Comparison of ENCODE assay signal across 8 cellular contexts in the genomic region with DNA sequence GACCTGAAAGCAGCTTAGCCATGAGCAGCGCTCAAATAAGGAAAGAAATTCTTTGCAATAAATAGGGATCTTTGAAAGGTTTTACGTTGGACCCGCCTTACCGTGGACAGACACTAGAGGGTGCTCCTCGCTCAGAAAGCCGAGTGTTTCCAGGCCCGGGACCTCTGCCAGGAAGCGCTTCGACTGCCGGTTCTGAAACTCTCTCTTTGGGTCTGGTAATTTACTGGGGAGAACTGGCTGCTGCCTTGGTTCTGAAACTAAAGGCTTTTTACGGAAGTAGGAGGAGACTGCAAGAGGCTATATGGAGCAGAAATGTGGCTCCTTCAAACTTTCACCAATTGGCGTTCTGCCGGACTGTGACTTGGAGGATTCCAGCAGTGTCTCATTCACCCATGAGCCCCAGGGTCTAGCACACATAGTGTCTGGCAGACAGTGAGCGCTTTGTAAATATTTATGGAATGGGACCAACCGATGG. TPM values are rescaled to one million over a fixed set of nuclear protein-coding genes. Genes with fewer than 3 reads are reported as not detected.
DNase-seq lines count a peak whose midpoint lies in the region; ATAC-seq and TF ChIP-seq lines count a peak whose summit lies in the region.

No MANE protein-coding gene starts in this region.

- peak; percentile 86 for TF ChIP-seq RAD21 in SK-N-SH (IDR thresholded peaks at IDR 0.05; ENCODE audit: low read length)

- H3K9me3 ChIP-seq in SK-N-SH = no peaks in the 10 kb centered on the region
- no peaks in the 10 kb centered on the region for H3K9me3 ChIP-seq in ovary
- H3K9me3 ChIP-seq in thoracic aorta = no peaks in the 10 kb centered on the region

- 3% methylated on average over 14 of the region's 15 CpGs for WGBS in SK-N-SH (ENCODE audit: low lambda C conversion rate)
- WGBS in ovary, 3 donors = 1 to 2% (median 2%) methylated on average over 15 of the region's 15 CpGs

- H4K20me1 ChIP-seq in KMS-11 (ENCODE audit: insufficient read depth) (no peaks in the 10 kb centered on the region), SK-N-SH (ENCODE audit: insufficient read depth) (no peaks in the 10 kb centered on the region)

- H3K9ac ChIP-seq in KMS-11 = no peak overlapping the region
- H3K9ac ChIP-seq in SK-N-SH = no peak overlapping the region

- H3K9me2 ChIP-seq in SK-N-SH = no peaks in the 10 kb centered on the region

- CTCF ChIA-PET in SK-N-SH (lab: Yijun Ruan, JAX) = interaction anchor here (0.6 to 9.3 kb wide), 80 partner anchors 9 to 838 kb away, joined by 3 to 117 read pairs (median 4); partner anchors contain the start of genes ATP5MC1, CALCOCO2, HOXB13 and HOXB8

- H3K4me2 ChIP-seq in KMS-11 (peak overlapping the region; percentile 79), SK-N-SH (peak overlapping the region; percentile 92)

- no peak overlapping the region for H3K27ac ChIP-seq in KMS-11
- H3K27ac ChIP-seq in SK-N-SH (ENCODE audit: low read depth in 2 of 2, low read length in 1 of 2) = no peak overlapping the region
- no peak overlapping the region for H3K27ac ChIP-seq in ovary
- no peak overlapping the region for H3K27ac ChIP-seq in thoracic aorta

- TF ChIP-seq EP300 in SK-N-SH (IDR thresholded peaks at IDR 0.05; ENCODE audit: borderline replicate concordance in 1 of 2, low read depth in 1 of 2, low read length in 1 of 2) (no peak), ovary (IDR thresholded peaks at IDR 0.05) (no peak)

- H3K9me3 Mint-ChIP-seq in activated naive CD4-positive, alpha-beta T cell treated with anti-CD3 and anti-CD28 coated beads, Interleukin-2, amount 50 U/mL, for 72 hours = no peaks in the 10 kb centered on the region

- peaks cover 9% of the 10 kb centered on the region for H3K4me1 ChIP-seq in KMS-11 (ENCODE audit: low read depth, poor library complexity, severe bottlenecking)
- H3K4me1 ChIP-seq in SK-N-SH (ENCODE audit: control insufficient read depth in 1 of 2, insufficient read depth in 2 of 2, low read depth in 1 of 2, low read length in 1 of 2) = no peaks in the 10 kb centered on the region
- H3K4me1 ChIP-seq in ovary (ENCODE audit: insufficient read depth) = no peaks in the 10 kb centered on the region
- peaks cover 0 to 6% of the 10 kb centered on the region in 2 donors for H3K4me1 ChIP-seq in thoracic aorta (ENCODE audit: control insufficient read depth in 1 of 2, low read depth in 2 of 2)

- DNase-seq in DMS153 treated with DMSO at 0.1 percent for 48 hours (lab: John Stamatoyannopoulos, UW; ENCODE audit: unreplicated experiment) (peak; percentile 50), SK-N-SH (peak; percentile 76), Right ventricle myocardium superior (peak; percentile 88), ovary (peak; percentile 66 to 88 (median 80)), thoracic aorta (ENCODE audit: low spot score) (peak; percentile 44)
- peak; percentile 58 to 73 for DNase-seq in activated naive CD4-positive, alpha-beta T cell treated with anti-CD3 and anti-CD28 coated beads, Interleukin-2, amount 50 U/mL, for 72 hours (ENCODE audit: low spot score in 2 of 2)

- H3K27me3 ChIP-seq in KMS-11 (ENCODE audit: insufficient read depth, low read depth) (no peaks in the 10 kb centered on the region), SK-N-SH (ENCODE audit: insufficient read depth) (peaks cover 79% of the 10 kb centered on the region), ovary (no peaks in the 10 kb centered on the region), thoracic aorta (replicated peaks; ENCODE audit: insufficient read depth) (no peaks in the 10 kb centered on the region)

- no peaks in the 10 kb centered on the region for H3K36me3 Mint-ChIP-seq in activated naive CD4-positive, alpha-beta T cell treated with anti-CD3 and anti-CD28 coated beads, Interleukin-2, amount 50 U/mL, for 72 hours

- POLR2A ChIA-PET in SK-N-SH (lab: Yijun Ruan, JAX) = no interaction called here

- H2AFZ ChIP-seq in KMS-11 (ENCODE audit: low read depth) (peak overlapping the region; percentile 91), SK-N-SH (ENCODE audit: low read depth) (peak overlapping the region; percentile 75; the same call in 1 of the 2 replicates)

- no peak overlapping the region for H3K4me3 ChIP-seq in KMS-11 (IDR thresholded peaks at IDR 0.05; ENCODE audit: insufficient read depth, low read depth, low read length)
- H3K4me3 ChIP-seq in SK-N-SH (ENCODE audit: low read depth in 2 of 2, low read length in 1 of 2) = peak overlapping the region; percentile 35 to 62; a peak in 3 of 4 replicates
- H3K4me3 ChIP-seq in ovary = no peak overlapping the region
- H3K4me3 ChIP-seq in thoracic aorta = peak overlapping the region; percentile 59

- intact Hi-C loops in Right ventricle myocardium superior (cut with DNase I) (loop anchor here (5.0 to 10.0 kb wide), 2 partner anchors 206 to 363 kb away; no protein-coding TSS in a partner anchor), ovary (cut with DNase I) (loop anchor here in 2 of 4 donors (5.0 kb wide), 2 partner anchors 206 to 211 kb away; no protein-coding TSS in a partner anchor)

- H3K79me2 ChIP-seq in KMS-11 (ENCODE audit: insufficient read depth, low read depth) (no peaks in the 10 kb centered on the region), SK-N-SH (ENCODE audit: insufficient read depth) (no peaks in the 10 kb centered on the region)

- peak; percentile 66 to 76 for ATAC-seq in activated naive CD4-positive, alpha-beta T cell treated with anti-CD3 and anti-CD28 coated beads, Interleukin-2, amount 50 U/mL, for 72 hours
- ATAC-seq in Right ventricle myocardium superior (ENCODE audit: poor library complexity) (peak; percentile 83), thoracic aorta (ENCODE audit: insufficient number of reproducible peaks, low FRiP score, low read depth) (no peak), GM21528 (IDR thresholded peaks at IDR 0.05; ENCODE audit: low FRiP score, unreplicated experiment) (no peak)

- TF ChIP-seq POLR2A in ovary (IDR thresholded peaks at IDR 0.05) = no peak

- no peak overlapping the region for H3K27ac Mint-ChIP-seq in activated naive CD4-positive, alpha-beta T cell treated with anti-CD3 and anti-CD28 coated beads, Interleukin-2, amount 50 U/mL, for 72 hours

- H3F3A ChIP-seq in SK-N-SH (replicated peaks; ENCODE audit: insufficient read depth) = peaks cover 3% of the 10 kb centered on the region

- TF ChIP-seq CTCF in KMS-11 (conservative IDR thresholded peaks at IDR 0.05; ENCODE audit: low read depth, low read length) (peak; percentile 93), SK-N-SH (IDR thresholded peaks at IDR 0.05) (peak; percentile 99), ovary (IDR thresholded peaks at IDR 0.05) (peak in 2 of 3 donors; percentile 69 to 71), thoracic aorta (IDR thresholded peaks at IDR 0.05) (peak; percentile 79)

- H3K36me3 ChIP-seq in KMS-11 (ENCODE audit: insufficient read depth) (no peaks in the 10 kb centered on the region), SK-N-SH (replicated peaks in 1 of 2; ENCODE audit: control insufficient read depth in 1 of 2, insufficient read depth in 2 of 2, low read length in 1 of 2) (no peaks in the 10 kb centered on the region), ovary (no peaks in the 10 kb centered on the region), thoracic aorta (no peaks in the 10 kb centered on the region)

RNA-seq across cellular contexts. Expression of gene HOXB9, which starts 45.6 kb away (rescaled TPM):
- not detected in 2 replicates for polyA plus RNA-seq in SK-N-SH (2012; rRNA removed)
- not detected in 2 replicates for polyA plus RNA-seq in SK-N-SH (2012; cell fraction: cytosol; rRNA removed)
- not detected in 2 replicates for polyA plus RNA-seq in SK-N-SH (2012; cell fraction: nucleus; rRNA removed)
- 1 to 10 TPM; 1.2 to 2.4 TPM for total RNA-seq in activated naive CD4-positive, alpha-beta T cell treated with anti-CD3 and anti-CD28 coated beads, Interleukin-2, amount 50 U/mL, for 72 hours
- not detected for total RNA-seq in Right ventricle myocardium superior
- total RNA-seq in ovary = under 1 TPM in 4 of 7 donors, not detected in 3; 0.10 to 0.36 (median 0.12) TPM
- under 1 TPM in 1 of 2 donors, not detected in 1; 0.27 TPM for polyA plus RNA-seq in ovary
- not detected for total RNA-seq in thoracic aorta

RNA-seq across cellular contexts. Expression of gene PRAC1, which starts 50.6 kb away (rescaled TPM):
- not detected in 2 replicates for polyA plus RNA-seq in SK-N-SH (2012; rRNA removed)
- not detected in 2 replicates for polyA plus RNA-seq in SK-N-SH (2012; cell fraction: cytosol; rRNA removed)
- not detected in 2 replicates for polyA plus RNA-seq in SK-N-SH (2012; cell fraction: nucleus; rRNA removed)
- total RNA-seq in activated naive CD4-positive, alpha-beta T cell treated with anti-CD3 and anti-CD28 coated beads, Interleukin-2, amount 50 U/mL, for 72 hours = not detected
- total RNA-seq in Right ventricle myocardium superior = not detected
- not detected for total RNA-seq in ovary
- not detected for polyA plus RNA-seq in ovary
- total RNA-seq in thoracic aorta = not detected

RNA-seq across cellular contexts. Expression of gene PRAC2, which starts 51.3 kb away (rescaled TPM):
- polyA plus RNA-seq in SK-N-SH (2012; rRNA removed) = not detected in 2 replicates
- not detected in 2 replicates for polyA plus RNA-seq in SK-N-SH (2012; cell fraction: cytosol; rRNA removed)
- not detected in 2 replicates for polyA plus RNA-seq in SK-N-SH (2012; cell fraction: nucleus; rRNA removed)
- not detected for total RNA-seq in activated naive CD4-positive, alpha-beta T cell treated with anti-CD3 and anti-CD28 coated beads, Interleukin-2, amount 50 U/mL, for 72 hours
- total RNA-seq in Right ventricle myocardium superior = not detected
- total RNA-seq in ovary = not detected
- polyA plus RNA-seq in ovary = not detected
- total RNA-seq in thoracic aorta = not detected

RNA-seq across cellular contexts. Expression of gene HOXB8, which starts 56.6 kb away (rescaled TPM):
- polyA plus RNA-seq in SK-N-SH (2012; rRNA removed) (not detected in 2 replicates), ovary (under 1 TPM in 1 of 2 donors, not detected in 1; 0.28 TPM)
- not detected in 2 replicates for polyA plus RNA-seq in SK-N-SH (2012; cell fraction: cytosol; rRNA removed)
- polyA plus RNA-seq in SK-N-SH (2012; cell fraction: nucleus; rRNA removed) = not detected in 2 replicates
- not detected for total RNA-seq in activated naive CD4-positive, alpha-beta T cell treated with anti-CD3 and anti-CD28 coated beads, Interleukin-2, amount 50 U/mL, for 72 hours
- total RNA-seq in Right ventricle myocardium superior (not detected), ovary (1 to 10 TPM in 2 of 7 donors, under 1 TPM in 2, not detected in 3; 0.17 to 2.5 (median 0.97) TPM), thoracic aorta (1 to 10 TPM in 1 of 2 donors, not detected in 1; 1.4 TPM)

RNA-seq across cellular contexts. Expression of gene HOXB13, which starts 56.8 kb away (rescaled TPM):
- not detected in 2 replicates for polyA plus RNA-seq in SK-N-SH (2012; rRNA removed)
- not detected in 2 replicates for polyA plus RNA-seq in SK-N-SH (2012; cell fraction: cytosol; rRNA removed)
- polyA plus RNA-seq in SK-N-SH (2012; cell fraction: nucleus; rRNA removed) = 0.07 TPM in 1 of 2 replicates, not detected in the other
- not detected for total RNA-seq in activated naive CD4-positive, alpha-beta T cell treated with anti-CD3 and anti-CD28 coated beads, Interleukin-2, amount 50 U/mL, for 72 hours
- total RNA-seq in Right ventricle myocardium superior = not detected
- total RNA-seq in ovary = under 1 TPM in 1 of 7 donors, not detected in 6; 0.38 TPM
- not detected for polyA plus RNA-seq in ovary
- not detected for total RNA-seq in thoracic aorta

Comparison
In these comparisons a context has a peak if more than half of its experiments do, and no peak if none do; other contexts are left out.
1. H3K4me3 ChIP-seq: peak in SK-N-SH (2 of 2) and thoracic aorta (single experiment); none in KMS-11 (single experiment) and ovary (single experiment).
2. ATAC-seq: peak in activated naive CD4-positive, alpha-beta T cell treated with anti-CD3 and anti-CD28 coated beads, Interleukin-2, amount 50 U/mL, for 72 hours (2 of 2) and Right ventricle myocardium superior (single experiment); none in thoracic aorta (single experiment) and GM21528 (single experiment).
3. Peak in every context shown above with its lines, with median percentiles within 50 percentile points of each other: DNase-seq and CTCF ChIP-seq.